1 cellular context compared by ENCODE assay signal in genomic region chr10:96532523-96532922, GRCh38.
TF ChIP-seq lines count a peak whose summit lies in the region.

No MANE protein-coding gene starts in this region.

TF ChIP-seq in SK-N-SH treated with all-trans-retinoic acid at 6 μM for 48 hours, 23 proteins besides CTCF, POLR2A, EP300 and RAD21 (continued from another document):
- TF ChIP-seq TSHZ2 (CRISPR knock-in tag; IDR thresholded peaks at IDR 0.05): no peak
- no peak for TF ChIP-seq PPARA (CRISPR knock-in tag; IDR thresholded peaks at IDR 0.05; ENCODE audit: borderline replicate concordance)
